23 cellular contexts compared by ENCODE assay signal in genomic region chr16:65884018-65884417, GRCh38.
DNase-seq lines count a peak whose midpoint lies in the region; ATAC-seq and TF ChIP-seq lines count a peak whose summit lies in the region.
"Had no signal": no experiment of that assay in that cellular context is flagged by ENCODE, and none has a peak within 500 bp of the region (broad histone marks: within the 10 kb centered on the region; RNA-seq: fewer than 3 reads in every experiment).

No MANE protein-coding gene starts in this region.

- H3K4me1 ChIP-seq in gastrocnemius medialis, result no peaks in the 10 kb centered on the region

- H3K9me3 ChIP-seq in gastrocnemius medialis, result no peaks in the 10 kb centered on the region

- intact Hi-C loops in gastrocnemius medialis (cut with DNase I; ENCODE audit: low total_unique reads), result no loop called here
- intact Hi-C loops in activated CD4-positive, alpha-beta T cell treated with anti-CD3 and anti-CD28 coated beads, Interleukin-2, amount 10 ng/mL, durations not matched to agents 24 days and 14 days (cut with micrococcal nuclease), result no loop called here

- H3K27me3 ChIP-seq in gastrocnemius medialis, result no peaks in the 10 kb centered on the region

- no peaks in the 10 kb centered on the region for H3K36me3 ChIP-seq in gastrocnemius medialis

- peak; percentile 24 for DNase-seq in AG09309 (ENCODE audit: low read depth)
- peak; percentile 49 for DNase-seq in HPDE6-E6E7 (ENCODE audit: extremely low spot score)
- DNase-seq in fibroblast of villous mesenchyme (ENCODE audit: low read depth), result peak; percentile 4
- DNase-seq in gastrocnemius medialis, result no peak
- no peak for DNase-seq in NCI-H510A treated with DMSO at 0.1 percent for 48 hours (lab: John Stamatoyannopoulos, UW)
- DNase-seq in activated CD4-positive, alpha-beta T cell treated with anti-CD3 and anti-CD28 coated beads, Interleukin-2, amount 10 ng/mL, durations not matched to agents 24 days and 14 days, result no peak
- DNase-seq: activated CD4-positive, alpha-beta memory T cell treated with anti-CD3 and anti-CD28 coated beads for 36 hours; activated gamma-delta T cell; GDM1; hypothalamus; kidney; MM.1S; naive B cell; NCI-H1694; NCI-H748 treated with DMSO at 0.1 percent for 48 hours; occipital lobe; SIG-M5; stimulated activated CD4-positive, alpha-beta T cell treated with anti-CD3 and anti-CD28 coated beads, Interleukin-12 subunit alpha, Interleukin-12 subunit beta, amount 100 ng/mL, for 4 hours had no signal

- no peaks in the 10 kb centered on the region for H3K27me3 Mint-ChIP-seq in activated CD4-positive, alpha-beta T cell treated with anti-CD3 and anti-CD28 coated beads, Interleukin-2, amount 10 ng/mL, durations not matched to agents 24 days and 14 days
- H3K27me3 Mint-ChIP-seq: activated CD4-positive, alpha-beta memory T cell treated with anti-CD3 and anti-CD28 coated beads for 36 hours; dendritic cell treated with granulocyte-macrophage colony-stimulating factor and Interleukin-4, amounts not matched to agents 40 ng/mL and 50 ng/mL, for 4 days; naive B cell had no signal

- H3K4me3 ChIP-seq in AG09309 (ENCODE audit: control insufficient read depth, low read depth, low read length) (no peak overlapping the region), fibroblast of villous mesenchyme (ENCODE audit: low read depth, low read length) (no peak overlapping the region), gastrocnemius medialis (no peak overlapping the region)

- H3K4me1 Mint-ChIP-seq in activated CD4-positive, alpha-beta T cell treated with anti-CD3 and anti-CD28 coated beads, Interleukin-2, amount 10 ng/mL, durations not matched to agents 24 days and 14 days, result no peaks in the 10 kb centered on the region
- H3K4me1 Mint-ChIP-seq: naive B cell, WTC11 had no signal

- H3K36me3 Mint-ChIP-seq in activated CD4-positive, alpha-beta T cell treated with anti-CD3 and anti-CD28 coated beads, Interleukin-2, amount 10 ng/mL, durations not matched to agents 24 days and 14 days (ENCODE audit: low read depth), result no peaks in the 10 kb centered on the region
- H3K36me3 Mint-ChIP-seq: activated CD4-positive, alpha-beta memory T cell treated with anti-CD3 and anti-CD28 coated beads for 36 hours; naive B cell; WTC11 had no signal

- in situ Hi-C loops in gastrocnemius medialis (cut with MboI; ENCODE audit: low sequenced_read_pairs in 4 of 4), result no loop called here

- H3K27ac Mint-ChIP-seq in activated CD4-positive, alpha-beta T cell treated with anti-CD3 and anti-CD28 coated beads, Interleukin-2, amount 10 ng/mL, durations not matched to agents 24 days and 14 days, result no peak overlapping the region
- H3K27ac Mint-ChIP-seq: activated CD4-positive, alpha-beta memory T cell treated with anti-CD3 and anti-CD28 coated beads for 36 hours; dendritic cell treated with granulocyte-macrophage colony-stimulating factor and Interleukin-4, amounts not matched to agents 40 ng/mL and 50 ng/mL, for 4 days; naive B cell; WTC11 had no signal

- no peak overlapping the region for H3K27ac ChIP-seq in gastrocnemius medialis
- H3K27ac ChIP-seq: C4-2B had no signal

- H3K4me3 Mint-ChIP-seq in activated CD4-positive, alpha-beta T cell treated with anti-CD3 and anti-CD28 coated beads, Interleukin-2, amount 10 ng/mL, durations not matched to agents 24 days and 14 days, result no peak overlapping the region
- H3K4me3 Mint-ChIP-seq: activated CD4-positive, alpha-beta memory T cell treated with anti-CD3 and anti-CD28 coated beads for 36 hours; dendritic cell treated with granulocyte-macrophage colony-stimulating factor and Interleukin-4, amounts not matched to agents 40 ng/mL and 50 ng/mL, for 4 days; naive B cell; WTC11 had no signal

- ATAC-seq in SK-N-SH treated with all-trans-retinoic acid at 6 μM for 48 hours, result peak; percentile 63; the same call in 2 of the 3 replicates
- no peak for ATAC-seq in gastrocnemius medialis
- ATAC-seq in activated CD4-positive, CD25-positive, alpha-beta regulatory T cell treated with anti-CD3 and anti-CD28 coated beads, Interleukin-2, amount 50 U/mL, for 24 hours, result no peak
- ATAC-seq: WTC11 had no signal

- H3K9me3 Mint-ChIP-seq in activated CD4-positive, alpha-beta T cell treated with anti-CD3 and anti-CD28 coated beads, Interleukin-2, amount 10 ng/mL, durations not matched to agents 24 days and 14 days, result no peaks in the 10 kb centered on the region
- H3K9me3 Mint-ChIP-seq: activated CD4-positive, alpha-beta memory T cell treated with anti-CD3 and anti-CD28 coated beads for 36 hours; dendritic cell treated with granulocyte-macrophage colony-stimulating factor and Interleukin-4, amounts not matched to agents 40 ng/mL and 50 ng/mL, for 4 days; naive B cell had no signal

- TF ChIP-seq CTCF in AG09309 (IDR thresholded peaks at IDR 0.05; ENCODE audit: control insufficient read depth, insufficient read depth, low read depth, low read length, missing control alignments) (no peak), fibroblast of villous mesenchyme (IDR thresholded peaks at IDR 0.05; ENCODE audit: insufficient read depth, low read depth, low read length) (no peak), gastrocnemius medialis (IDR thresholded peaks at IDR 0.05 in 4 of 5, conservative IDR thresholded peaks at IDR 0.05 in 1 of 5) (no peak)

- TF ChIP-seq POLR2A in gastrocnemius medialis (IDR thresholded peaks at IDR 0.05), result no peak

TF ChIP-seq in SK-N-SH treated with all-trans-retinoic acid at 6 μM for 48 hours, 23 proteins besides CTCF, POLR2A, EP300 and RAD21:
- TF ChIP-seq GLIS3 (CRISPR knock-in tag; IDR thresholded peaks at IDR 0.05), result no peak

Comparison
In these comparisons a context has a peak if more than half of its experiments do, and no peak if none do; other contexts are left out.
1. DNase-seq: peak in AG09309 (single experiment), HPDE6-E6E7 (single experiment) and fibroblast of villous mesenchyme (single experiment); none in gastrocnemius medialis (0 of 2), NCI-H510A treated with DMSO at 0.1 percent for 48 hours (single experiment) and activated CD4-positive, alpha-beta T cell treated with anti-CD3 and anti-CD28 coated beads, Interleukin-2, amount 10 ng/mL, durations not matched to agents 24 days and 14 days (single experiment).